ENCODE assay signal across 8 cellular contexts in genomic region chr4:80070880-80071620, GRCh38. TPM values are rescaled to one million over a fixed set of nuclear protein-coding genes. Genes with fewer than 3 reads are reported as not detected.
DNase-seq lines count a peak whose midpoint lies in the region; ATAC-seq, FAIRE-seq and TF ChIP-seq lines count a peak whose summit lies in the region.

No MANE protein-coding gene starts in this region.

- H3K9me3 ChIP-seq in liver (ENCODE audit: control insufficient read depth in 4 of 4, low read length in 3 of 4) (no peaks in the 10 kb centered on the region), transverse colon (no peaks in the 10 kb centered on the region)

- no peak for DNase-seq in activated T-cell treated with anti-CD3 and anti-CD28 coated beads, Interleukin-2, amount 50 U/mL, for 72 hours
- DNase-seq in activated T-cell treated with anti-CD3 and anti-CD28 coated beads, Interleukin-2, amount 50 U/mL, for 1 hour: no peak
- no peak for DNase-seq in astrocyte of the cerebellum (ENCODE audit: low read depth)
- DNase-seq in transverse colon: no peak
- DNase-seq in H54 (ENCODE audit: insufficient read length, low spot score): no peak
- DNase-seq in activated gamma-delta T cell (lab: John Stamatoyannopoulos, UW): no peak

- no peak for FAIRE-seq in H54 (lab: Jason Lieb, UNC)

- H3K4me1 ChIP-seq in liver (ENCODE audit: control insufficient read depth in 4 of 4, insufficient read depth in 4 of 4, low read length in 3 of 4): peaks cover 0 to 27% (median 20%) of the 10 kb centered on the region in 4 donors
- H3K4me1 ChIP-seq in transverse colon: peaks cover 10 to 60% (median 32%) of the 10 kb centered on the region in 4 donors

- no peaks in the 10 kb centered on the region for H3K9me3 Mint-ChIP-seq in activated T-cell treated with anti-CD3 and anti-CD28 coated beads, Interleukin-2, amount 50 U/mL, for 72 hours

- TF ChIP-seq RAD21 in liver (IDR thresholded peaks at IDR 0.05): peak in 1 of 2 donors; percentile 10

- H3K27me3 ChIP-seq in liver (ENCODE audit: control insufficient read depth in 4 of 4, insufficient read depth in 4 of 4, low read length in 3 of 4) (no peaks in the 10 kb centered on the region), transverse colon (no peaks in the 10 kb centered on the region)

- H3K27me3 Mint-ChIP-seq in activated T-cell treated with anti-CD3 and anti-CD28 coated beads, Interleukin-2, amount 50 U/mL, for 72 hours (ENCODE audit: low read depth): peaks cover 20% of the 10 kb centered on the region

- no peak for TF ChIP-seq POLR2A in transverse colon (IDR thresholded peaks at IDR 0.05)
- TF ChIP-seq POLR2A in H54 (IDR thresholded peaks at IDR 0.05; ENCODE audit: low read depth, low read length): no peak

- peaks cover 70% of the 10 kb centered on the region for H3K4me1 Mint-ChIP-seq in activated T-cell treated with anti-CD3 and anti-CD28 coated beads, Interleukin-2, amount 50 U/mL, for 72 hours (ENCODE audit: low read depth)

- H3K9ac ChIP-seq in liver (ENCODE audit: low read depth in 1 of 2, low read length in 2 of 2): peak overlapping the region; percentile 76 to 79

- H3K27ac Mint-ChIP-seq in activated T-cell treated with anti-CD3 and anti-CD28 coated beads, Interleukin-2, amount 50 U/mL, for 72 hours: peak overlapping the region; percentile 55

- intact Hi-C loops in transverse colon (cut with DNase I; ENCODE audit: low total_unique reads): loop anchor here (5.0 kb wide), 1 partner anchor 111 kb away; no protein-coding TSS in a partner anchor

- peak overlapping the region; percentile 85 to 94 for H3K4me3 Mint-ChIP-seq in activated T-cell treated with anti-CD3 and anti-CD28 coated beads, Interleukin-2, amount 50 U/mL, for 72 hours

- 22% methylated on average over 7 of the region's 7 CpGs for WGBS in liver
- WGBS in transverse colon (ENCODE audit: low coverage in 1 of 2), 2 donors: 15 to 21% methylated on average over 5 to 7 of the region's 7 CpGs

- in situ Hi-C loops in astrocyte of the cerebellum (cut with HindIII; ENCODE audit: low sequenced_read_pairs): no loop called here
- in situ Hi-C loops in transverse colon (cut with MboI; ENCODE audit: low pct_ligation_motif_present in 1 of 4, low pct_unique_long_range_greater_than_20kb in 1 of 4, low sequenced_read_pairs in 3 of 4): no loop called here

- peak overlapping the region; percentile 91 for H3K4me3 ChIP-seq in astrocyte of the cerebellum (ENCODE audit: low read depth, low read length)
- peak overlapping the region; percentile 77 to 85 (median 84) for H3K4me3 ChIP-seq in liver (ENCODE audit: low read depth in 1 of 3, low read length in 3 of 3)
- H3K4me3 ChIP-seq in transverse colon: peak overlapping the region; percentile 84 to 95 (median 90)

- peak overlapping the region; percentile 93 to 96 for H3K27ac ChIP-seq in liver (ENCODE audit: low read depth in 1 of 2, low read length in 2 of 2)
- H3K27ac ChIP-seq in transverse colon: peak overlapping the region; percentile 93 to 97 (median 96)

- peaks cover 0 to 10% (median 4%) of the 10 kb centered on the region in 4 donors for H3K36me3 ChIP-seq in liver (ENCODE audit: control insufficient read depth in 4 of 4, insufficient read depth in 3 of 4, low read depth in 1 of 4, low read length in 3 of 4)
- H3K36me3 ChIP-seq in transverse colon: peaks cover 0 to 14% (median 2%) of the 10 kb centered on the region in 4 donors

- TF ChIP-seq EP300 in transverse colon (IDR thresholded peaks at IDR 0.05; ENCODE audit: low read depth): no peak

- TF ChIP-seq CTCF in astrocyte of the cerebellum (IDR thresholded peaks at IDR 0.05; ENCODE audit: low read depth, low read length, missing control alignments) (no peak), liver (IDR thresholded peaks at IDR 0.05; ENCODE audit: low read depth, low read length, missing input control) (no peak), transverse colon (IDR thresholded peaks at IDR 0.05) (no peak)

- peaks cover 0 to 10% of the 10 kb centered on the region in 2 donors for H3K36me3 Mint-ChIP-seq in activated T-cell treated with anti-CD3 and anti-CD28 coated beads, Interleukin-2, amount 50 U/mL, for 72 hours (ENCODE audit: insufficient read depth in 2 of 2)

- ATAC-seq in activated T-cell treated with anti-CD3 and anti-CD28 coated beads, Interleukin-2, amount 50 U/mL, for 72 hours (replicated peaks in 1 of 2): no peak
- no peak for ATAC-seq in HG03139 (IDR thresholded peaks at IDR 0.05; ENCODE audit: unreplicated experiment)

TF ChIP-seq in liver, 16 proteins besides CTCF, POLR2A, EP300 and RAD21:
- TF ChIP-seq EGR1 (IDR thresholded peaks at IDR 0.05; ENCODE audit: low read depth in 2 of 2) (peak; percentile 86 to 92), NR2F2 (IDR thresholded peaks at IDR 0.05) (no peak), HNF4G (IDR thresholded peaks at IDR 0.05) (no peak), FOXA1 (IDR thresholded peaks at IDR 0.05) (peak; percentile 46), GABPA (IDR thresholded peaks at IDR 0.05 in 1 of 2, conservative IDR thresholded peaks at IDR 0.05 in 1 of 2) (no peak), SP1 (IDR thresholded peaks at IDR 0.05) (peak; percentile 40), FOXA2 (IDR thresholded peaks at IDR 0.05) (peak; percentile 82), JUND (IDR thresholded peaks at IDR 0.05) (peak in 1 of 2 donors; percentile 31), ATF3 (IDR thresholded peaks at IDR 0.05) (no peak), ZBTB33 (IDR thresholded peaks at IDR 0.05) (no peak), RXRA (IDR thresholded peaks at IDR 0.05) (peak in 1 of 2 donors; percentile 30), YY1 (IDR thresholded peaks at IDR 0.05) (peak; percentile 28), HNF4A (conservative IDR thresholded peaks at IDR 0.05) (peak in 1 of 2 donors; percentile 41), MAX (IDR thresholded peaks at IDR 0.05) (peak; percentile 36), REST (IDR thresholded peaks at IDR 0.05) (peak; percentile 40), TAF1 (conservative IDR thresholded peaks at IDR 0.05) (no peak)

RNA-seq across cellular contexts. Expression of gene ANTXR2, which starts 2.0 kb away (rescaled TPM):
- 10 to 100 TPM in 1 of 2 donors, 1 to 10 TPM in 1; 6.7 to 12.4 TPM for total RNA-seq in activated T-cell treated with anti-CD3 and anti-CD28 coated beads, Interleukin-2, amount 50 U/mL, for 72 hours
- 10 to 100 TPM; 19.3 to 30.5 TPM for total RNA-seq in liver
- 10 to 100 TPM; 16.1 to 23.3 TPM for polyA plus RNA-seq in liver
- 10 to 100 TPM; 46.8 to 89.8 (median 76.0) TPM for total RNA-seq in transverse colon
